Comparison of ENCODE assay signal across 18 cellular contexts in the genomic region with DNA sequence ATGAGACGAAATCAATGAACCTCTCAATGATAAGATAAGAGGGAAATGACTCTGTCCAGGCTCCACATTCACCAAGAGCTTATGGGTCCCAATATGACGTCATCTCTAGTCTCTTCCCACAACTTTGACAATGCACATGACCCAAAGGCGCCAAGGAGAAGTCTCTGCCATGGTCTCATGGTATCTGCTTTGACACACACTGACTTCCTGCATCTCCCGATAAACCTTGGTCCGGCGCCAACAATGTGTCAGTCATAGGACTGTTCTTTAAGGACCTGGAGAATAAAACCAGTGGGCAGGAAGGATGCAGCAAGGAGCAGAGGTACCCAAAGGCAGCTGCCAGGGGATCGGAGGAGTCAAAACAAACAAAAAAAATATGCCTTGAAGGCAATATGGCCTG. TPM values are rescaled to one million over a fixed set of nuclear protein-coding genes. Genes with fewer than 3 reads are reported as not detected.
DNase-seq lines count a peak whose midpoint lies in the region; ATAC-seq, FAIRE-seq and TF ChIP-seq lines count a peak whose summit lies in the region.
"Had no signal": no experiment of that assay in that cellular context is flagged by ENCODE, and none has a peak within 500 bp of the region (broad histone marks: within the 10 kb centered on the region; RNA-seq: fewer than 3 reads in every experiment).

No MANE protein-coding gene starts in this region.

- 17% methylated on average over 7 of the region's 7 CpGs for WGBS in right cardiac atrium
- WGBS in trophoblast cell (ENCODE audit: extremely low coverage, insufficient coverage, insufficient read length), result no CpG with 5 or more reads among the region's 7 CpGs

- H3K27me3 ChIP-seq in right cardiac atrium (ENCODE audit: control insufficient read depth, insufficient read depth) (no peaks in the 10 kb centered on the region), endothelial cell of umbilical vein (ENCODE audit: control insufficient read depth in 2 of 2, insufficient read depth in 2 of 2, low read length in 2 of 2) (no peaks in the 10 kb centered on the region), trophoblast cell (ENCODE audit: insufficient read depth, low read length) (no peaks in the 10 kb centered on the region)

- H3K9me3 ChIP-seq in right cardiac atrium (ENCODE audit: control insufficient read depth, low read length), result no peaks in the 10 kb centered on the region
- H3K9me3 ChIP-seq in endothelial cell of umbilical vein (replicated peaks; ENCODE audit: control insufficient read depth, insufficient read depth, low read length), result no peaks in the 10 kb centered on the region
- H3K9me3 ChIP-seq in trophoblast cell (ENCODE audit: insufficient read depth, low read depth, low read length), result peaks cover 7% of the 10 kb centered on the region

- H3K4ac ChIP-seq in trophoblast cell (ENCODE audit: low read depth, low read length), result no peak overlapping the region

- no peak overlapping the region for H3K27ac ChIP-seq in right cardiac atrium (ENCODE audit: low read length)
- H3K27ac ChIP-seq in endothelial cell of umbilical vein (ENCODE audit: insufficient read depth, low read depth, low read length), result no peak overlapping the region
- H3K27ac ChIP-seq in trophoblast cell (ENCODE audit: low read depth, low read length), result no peak overlapping the region
- H3K27ac ChIP-seq: epithelial cell of prostate, neural progenitor cell had no signal

- CTCF ChIA-PET in endothelial cell of umbilical vein (lab: Charles Lee), result interaction anchor here (0.9 kb wide), 1 partner anchor 9 kb away, joined by 3 read pairs; no protein-coding TSS in a partner anchor

- no peak for TF ChIP-seq POLR2A in endothelial cell of umbilical vein (IDR thresholded peaks at IDR 0.05; ENCODE audit: low read depth, low read length)

- dilution Hi-C loops in endothelial cell of umbilical vein (cut with MboI; ENCODE audit: extremely low pct_ligation_motif_present, low sequenced_read_pairs), result no loop called here

- H3K79me2 ChIP-seq in endothelial cell of umbilical vein (ENCODE audit: control insufficient read depth, insufficient read depth, low read length) (no peaks in the 10 kb centered on the region), trophoblast cell (ENCODE audit: control insufficient read depth, insufficient read depth, low read length, poor library complexity) (no peaks in the 10 kb centered on the region)

- no peak overlapping the region for H3K23ac ChIP-seq in trophoblast cell (ENCODE audit: low read length)

- H3K4me1 ChIP-seq in right cardiac atrium (ENCODE audit: control insufficient read depth, insufficient read depth, low read length), result no peaks in the 10 kb centered on the region
- H3K4me1 ChIP-seq in endothelial cell of umbilical vein (ENCODE audit: control insufficient read depth, extremely low read depth, insufficient read depth, low read length), result no peaks in the 10 kb centered on the region
- H3K4me1 ChIP-seq in trophoblast cell (ENCODE audit: control insufficient read depth in 1 of 2, insufficient read depth in 2 of 2, low read length in 2 of 2), result no peaks in the 10 kb centered on the region

- intact Hi-C loops in right cardiac atrium (cut with DNase I), result no loop called here
- intact Hi-C loops in cardiac septum (cut with DNase I), result no loop called here
- intact Hi-C loops in endothelial cell of umbilical vein (cut with micrococcal nuclease), result no loop called here

- no peak for TF ChIP-seq CTCF in endothelial cell of umbilical vein (IDR thresholded peaks at IDR 0.05; ENCODE audit: extremely low read depth in 1 of 2, insufficient read depth in 1 of 2, low read depth in 1 of 2, low read length in 2 of 2)

- no peaks in the 10 kb centered on the region for H3K79me1 ChIP-seq in trophoblast cell (ENCODE audit: low read length)

- H3K9me1 ChIP-seq in endothelial cell of umbilical vein (replicated peaks; ENCODE audit: control insufficient read depth, extremely low read depth, insufficient read depth, low read length), result no peaks in the 10 kb centered on the region

- H4K20me1 ChIP-seq in endothelial cell of umbilical vein (replicated peaks; ENCODE audit: control insufficient read depth, extremely low read depth, insufficient read depth, low read length), result no peaks in the 10 kb centered on the region

- H3K4me3 ChIP-seq in right cardiac atrium (ENCODE audit: low read length), result no peak overlapping the region
- no peak overlapping the region for H3K4me3 ChIP-seq in endothelial cell of umbilical vein (replicated peaks in 1 of 3; ENCODE audit: insufficient read depth in 1 of 3, low read depth in 1 of 3, low read length in 3 of 3)
- H3K4me3 ChIP-seq in trophoblast cell (ENCODE audit: low read depth, low read length), result no peak overlapping the region
- H3K4me3 ChIP-seq: GM23338, neural progenitor cell had no signal

- no peak overlapping the region for H4K8ac ChIP-seq in trophoblast cell (ENCODE audit: low read depth, low read length)

- BruUV-seq in endothelial cell of umbilical vein (replicated peaks; lab: Mats Ljungman, UMichigan), result no TSS peak

- no peak overlapping the region for H2BK120ac ChIP-seq in trophoblast cell (ENCODE audit: insufficient read depth, low read length, poor library complexity)

- H3K36me3 ChIP-seq in endothelial cell of umbilical vein (ENCODE audit: control insufficient read depth in 2 of 2, extremely low read depth in 1 of 2, insufficient read depth in 2 of 2, low read length in 2 of 2), result no peaks in the 10 kb centered on the region
- no peaks in the 10 kb centered on the region for H3K36me3 ChIP-seq in trophoblast cell (ENCODE audit: control insufficient read depth in 1 of 2, insufficient read depth in 2 of 2, low read length in 2 of 2)
- H3K36me3 ChIP-seq: neural progenitor cell had no signal

- POLR2A ChIA-PET in endothelial cell of umbilical vein (lab: Charles Lee), result no interaction called here

- no peak overlapping the region for H4K12ac ChIP-seq in trophoblast cell (ENCODE audit: low read depth, low read length)

- no peak overlapping the region for H3K18ac ChIP-seq in trophoblast cell (ENCODE audit: low read length)

- no peak overlapping the region for H2AK5ac ChIP-seq in trophoblast cell (ENCODE audit: low read length)

- H2BK12ac ChIP-seq in trophoblast cell (ENCODE audit: low read length), result no peak overlapping the region

- no peak overlapping the region for H2BK5ac ChIP-seq in trophoblast cell (ENCODE audit: low read depth, low read length, poor library complexity)

- no peak overlapping the region for H3K14ac ChIP-seq in trophoblast cell (ENCODE audit: low read length)

- H3K4me2 ChIP-seq in endothelial cell of umbilical vein (ENCODE audit: insufficient read depth, low read length) (no peak overlapping the region), trophoblast cell (ENCODE audit: low read length) (no peak overlapping the region)
- H3K4me2 ChIP-seq: GM23338, neural progenitor cell had no signal

- no peak for FAIRE-seq in endothelial cell of umbilical vein (lab: Jason Lieb, UNC)

- ATAC-seq in right cardiac atrium, result no peak
- no peak for ATAC-seq in GM19463 (IDR thresholded peaks at IDR 0.05; ENCODE audit: unreplicated experiment)
- no peak for ATAC-seq in GM21717 (IDR thresholded peaks at IDR 0.05; ENCODE audit: unreplicated experiment)
- ATAC-seq: activated T-cell treated with anti-CD3 and anti-CD28 coated beads, Interleukin-2, amount 50 U/mL, for 4 hours had no signal

- H2AFZ ChIP-seq in endothelial cell of umbilical vein (ENCODE audit: low read depth, low read length), result no peak overlapping the region
- H2AFZ ChIP-seq in trophoblast cell (ENCODE audit: insufficient read depth, low read length, poor library complexity), result no peak overlapping the region
- H2AFZ ChIP-seq: GM23338, neural progenitor cell had no signal

- no peak overlapping the region for H4K91ac ChIP-seq in trophoblast cell (ENCODE audit: low read depth, low read length)

- no peak overlapping the region for H3K9ac ChIP-seq in endothelial cell of umbilical vein (replicated peaks; ENCODE audit: extremely low read depth, insufficient read depth, low read length)
- H3K9ac ChIP-seq in trophoblast cell (ENCODE audit: low read length), result no peak overlapping the region
- H3K9ac ChIP-seq: neural progenitor cell had no signal

- DNase-seq in right cardiac atrium (peak in 2 of 3 donors; percentile 33 to 69), cardiac septum (ENCODE audit: low spot score) (no peak), SK-N-DZ (ENCODE audit: low spot score) (peak; percentile 34), endothelial cell of umbilical vein (ENCODE audit: low read depth, low spot score) (no peak), trophoblast cell (no peak)
- no peak for DNase-seq in activated CD4-positive, alpha-beta T cell treated with anti-CD3 and anti-CD28 coated beads, Interleukin-2, amount 50 U/mL, for 1 hour
- DNase-seq: activated CD4-positive, alpha-beta T cell treated with anti-CD3 and anti-CD28 coated beads, Interleukin-2, amount 10 ng/mL, durations not matched to agents 7 days and 5 days; activated T-cell treated with anti-CD3 and anti-CD28 coated beads, Interleukin-2, amount 50 U/mL, for 4 hours; immature natural killer cell; mesendoderm; NCI-H2081; NK-92 treated with Interleukin-12 subunit alpha and Interleukin-12 subunit beta, amount 100 ng/mL, for 24 hours; SHP77 treated with DMSO at 0.1 percent for 48 hours had no signal

TF ChIP-seq in endothelial cell of umbilical vein, 7 proteins besides CTCF, POLR2A, EP300 and RAD21:
- TF ChIP-seq JUN (IDR thresholded peaks at IDR 0.05; ENCODE audit: borderline replicate concordance, insufficient read depth, insufficient read length, low read depth) (peak; percentile 27), MYC (IDR thresholded peaks at IDR 0.05; ENCODE audit: low read depth, low read length) (no peak)

RNA-seq across cellular contexts. Expression of gene TMEM51, which starts 46.9 kb away (rescaled TPM):
- total RNA-seq in right cardiac atrium (1 to 10 TPM; 3.7 to 5.4 (median 4.6) TPM), cardiac septum (2.8 TPM), endothelial cell of umbilical vein (10.5 and 13.7 TPM in 2 replicates)
- polyA plus RNA-seq in right cardiac atrium (4.3 TPM), endothelial cell of umbilical vein (11.5 and 13.9 TPM in 2 replicates)
- 27.4 and 37.8 TPM in 2 replicates for polyA plus RNA-seq in SK-N-DZ (2014; cell fraction: cytosol; rRNA removed)
- polyA plus RNA-seq in SK-N-DZ (2014; cell fraction: nucleus; rRNA removed), result 11.9 and 19.9 TPM in 2 replicates
- 10.1 TPM in 2 replicates for polyA plus RNA-seq in endothelial cell of umbilical vein (2011; cell fraction: cytosol; rRNA removed)
- polyA plus RNA-seq in endothelial cell of umbilical vein (2011; cell fraction: nucleus; rRNA removed), result 9.5 and 11.3 TPM in 2 replicates
- 8.6 and 8.9 TPM in 2 replicates for polyA plus RNA-seq in endothelial cell of umbilical vein (2012)
- polyA minus RNA-seq in endothelial cell of umbilical vein, result 5.9 and 8.2 TPM in 2 replicates
- 3.9 TPM for polyA minus RNA-seq in endothelial cell of umbilical vein (2011; cell fraction: cytosol; rRNA and poly(A)+ RNA removed)
- 2.6 and 3.5 TPM in 2 replicates for polyA minus RNA-seq in endothelial cell of umbilical vein (2011; cell fraction: nucleus; rRNA and poly(A)+ RNA removed)
- 17.2 and 18.7 TPM in 2 replicates for polyA plus RNA-seq in trophoblast cell (2013)
- total RNA-seq: activated CD4-positive, alpha-beta T cell treated with anti-CD3 and anti-CD28 coated beads, Interleukin-2, amount 10 ng/mL, durations not matched to agents 7 days and 5 days had no signal
- polyA plus RNA-seq: immature natural killer cell had no signal

Comparison
In these comparisons a context has a peak if more than half of its experiments do, and no peak if none do; other contexts are left out.
1. DNase-seq: peak in right cardiac atrium (2 of 3) and SK-N-DZ (single experiment); none in cardiac septum (single experiment), endothelial cell of umbilical vein (single experiment), trophoblast cell (0 of 2) and activated CD4-positive, alpha-beta T cell treated with anti-CD3 and anti-CD28 coated beads, Interleukin-2, amount 50 U/mL, for 1 hour (single experiment).